Comparison of ENCODE assay signal across 22 cellular contexts in the genomic region with DNA sequence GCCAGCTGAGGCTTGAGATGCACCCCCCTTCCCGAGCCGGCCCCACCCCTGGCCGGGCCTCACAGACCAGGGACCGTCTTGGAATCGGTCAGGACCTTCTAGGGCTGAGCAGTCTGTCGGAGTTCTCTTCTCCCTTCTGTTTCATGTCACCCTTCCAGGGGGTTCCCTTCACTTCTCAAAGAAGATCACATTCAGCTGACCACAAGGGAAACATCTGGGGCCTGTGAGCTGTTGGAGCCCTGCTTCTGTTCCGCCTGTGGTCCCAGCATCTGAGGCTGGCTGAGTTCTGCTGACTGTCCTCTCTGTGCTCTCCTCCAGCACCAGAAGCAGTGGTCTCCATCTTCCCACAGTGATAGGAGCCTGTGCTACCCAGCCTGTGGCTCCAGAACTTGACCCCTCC.
DNase-seq lines count a peak whose midpoint lies in the region; ATAC-seq and TF ChIP-seq lines count a peak whose summit lies in the region.
"Had no signal": no experiment of that assay in that cellular context is flagged by ENCODE, and none has a peak within 500 bp of the region (broad histone marks: within the 10 kb centered on the region; RNA-seq: fewer than 3 reads in every experiment).

No MANE protein-coding gene starts in this region.

- H3K4me2 ChIP-seq in Loucy (ENCODE audit: low read depth, low read length, poor library complexity, severe bottlenecking): peak overlapping the region; percentile 47

- no peak overlapping the region for H3K27ac ChIP-seq in suprapubic skin
- H3K27ac ChIP-seq: colonic mucosa, spleen, tibial nerve had no signal

- H3K27me3 ChIP-seq in Loucy (ENCODE audit: insufficient read depth, low read length, poor library complexity, severe bottlenecking) (no peaks in the 10 kb centered on the region), suprapubic skin (no peaks in the 10 kb centered on the region)
- H3K27me3 ChIP-seq: colonic mucosa, spleen, tibial nerve had no signal

- H3K36me3 ChIP-seq in Loucy (ENCODE audit: insufficient read depth, low read length) (no peaks in the 10 kb centered on the region), suprapubic skin (no peaks in the 10 kb centered on the region)
- H3K36me3 ChIP-seq: colonic mucosa had no signal

- H2AFZ ChIP-seq in Loucy (ENCODE audit: low read length): no peak overlapping the region

- H3K4me1 ChIP-seq in Loucy (ENCODE audit: insufficient read depth, low read length, poor library complexity, severe bottlenecking) (peaks cover 34% of the 10 kb centered on the region), suprapubic skin (peaks cover under 1% of the 10 kb centered on the region)
- H3K4me1 ChIP-seq: colonic mucosa had no signal

- CTCF ChIA-PET in activated CD8-positive, alpha-beta memory T cell treated with anti-CD3 and anti-CD28 coated beads, Interleukin-2, amount 10 ng/mL, durations not matched to agents 7 days and 5 days (lab: Charles Lee): interaction anchor here (1.3 kb wide), 1 partner anchor 13 kb away, joined by 3 read pairs; no protein-coding TSS in a partner anchor

- no peak overlapping the region for H3K4me3 Mint-ChIP-seq in activated CD8-positive, alpha-beta memory T cell treated with anti-CD3 and anti-CD28 coated beads, Interleukin-2, amount 10 ng/mL, durations not matched to agents 7 days and 5 days
- H3K4me3 Mint-ChIP-seq: activated CD4-positive, alpha-beta memory T cell treated with anti-CD3 and anti-CD28 coated beads for 36 hours; B cell; T-helper 2 cell treated with Interferon-gamma antibody and Interleukin-4, amounts not matched to agents 5 μg/mL and 100 μg/mL, for 36 hours; WTC11 had no signal

- H3K9me3 ChIP-seq in Loucy (ENCODE audit: insufficient read depth, low read depth, low read length) (no peaks in the 10 kb centered on the region), suprapubic skin (no peaks in the 10 kb centered on the region)
- H3K9me3 ChIP-seq: colonic mucosa, spleen had no signal

- no peak overlapping the region for H3K27ac Mint-ChIP-seq in activated CD8-positive, alpha-beta memory T cell treated with anti-CD3 and anti-CD28 coated beads, Interleukin-2, amount 10 ng/mL, durations not matched to agents 7 days and 5 days
- H3K27ac Mint-ChIP-seq: activated CD4-positive, alpha-beta memory T cell treated with anti-CD3 and anti-CD28 coated beads for 36 hours; B cell; T-helper 2 cell treated with Interferon-gamma antibody and Interleukin-4, amounts not matched to agents 5 μg/mL and 100 μg/mL, for 36 hours; WTC11 had no signal

- H3K27me3 Mint-ChIP-seq in activated CD8-positive, alpha-beta memory T cell treated with anti-CD3 and anti-CD28 coated beads, Interleukin-2, amount 10 ng/mL, durations not matched to agents 7 days and 5 days: peaks cover 9% of the 10 kb centered on the region
- H3K27me3 Mint-ChIP-seq: activated CD4-positive, alpha-beta memory T cell treated with anti-CD3 and anti-CD28 coated beads for 36 hours had no signal

- TF ChIP-seq CTCF in Loucy (conservative IDR thresholded peaks at IDR 0.05; ENCODE audit: low read length) (no peak), suprapubic skin (IDR thresholded peaks at IDR 0.05) (no peak)

- no peak for TF ChIP-seq EP300 in suprapubic skin (IDR thresholded peaks at IDR 0.05)

- peak; percentile 34 for ATAC-seq in HG02798 (IDR thresholded peaks at IDR 0.05; ENCODE audit: poor library complexity, unreplicated experiment)
- ATAC-seq in activated CD4-positive, CD25-positive, alpha-beta regulatory T cell treated with anti-CD3 and anti-CD28 coated beads, Interleukin-2, amount 50 U/mL, for 24 hours: no peak
- ATAC-seq in activated CD8-positive, alpha-beta memory T cell treated with anti-CD3 and anti-CD28 coated beads, Interleukin-2, amount 10 ng/mL, durations not matched to agents 7 days and 5 days: no peak
- ATAC-seq: WTC11 had no signal

- WGBS in suprapubic skin: 83% methylated on average over 2 of the region's 7 CpGs

- no peaks in the 10 kb centered on the region for H3K9me2 ChIP-seq in Loucy (replicated peaks; ENCODE audit: low read depth, low read length)

- no peaks in the 10 kb centered on the region for H3K36me3 Mint-ChIP-seq in activated CD8-positive, alpha-beta memory T cell treated with anti-CD3 and anti-CD28 coated beads, Interleukin-2, amount 10 ng/mL, durations not matched to agents 7 days and 5 days
- H3K36me3 Mint-ChIP-seq: activated CD4-positive, alpha-beta memory T cell treated with anti-CD3 and anti-CD28 coated beads for 36 hours; WTC11 had no signal

- no peaks in the 10 kb centered on the region for H3K79me2 ChIP-seq in Loucy (ENCODE audit: insufficient read depth, low read length)

- TF ChIP-seq POLR2A in suprapubic skin (IDR thresholded peaks at IDR 0.05): no peak

- peak overlapping the region; percentile 65 for H3K9ac ChIP-seq in Loucy (ENCODE audit: low read depth, low read length, poor library complexity, severe bottlenecking)

- no peaks in the 10 kb centered on the region for H3F3A ChIP-seq in Loucy (ENCODE audit: low read depth)

- no peaks in the 10 kb centered on the region for H3K4me1 Mint-ChIP-seq in activated CD8-positive, alpha-beta memory T cell treated with anti-CD3 and anti-CD28 coated beads, Interleukin-2, amount 10 ng/mL, durations not matched to agents 7 days and 5 days
- H3K4me1 Mint-ChIP-seq: B cell had no signal

- no peaks in the 10 kb centered on the region for H3K9me3 Mint-ChIP-seq in activated CD8-positive, alpha-beta memory T cell treated with anti-CD3 and anti-CD28 coated beads, Interleukin-2, amount 10 ng/mL, durations not matched to agents 7 days and 5 days (ENCODE audit: low read depth)
- H3K9me3 Mint-ChIP-seq: activated CD4-positive, alpha-beta memory T cell treated with anti-CD3 and anti-CD28 coated beads for 36 hours; T-helper 2 cell treated with Interferon-gamma antibody and Interleukin-4, amounts not matched to agents 5 μg/mL and 100 μg/mL, for 36 hours had no signal

- DNase-seq in CMK (ENCODE audit: low read depth): peak; percentile 25
- peak; percentile 4 for DNase-seq in midbrain (lab: John Stamatoyannopoulos, UW)
- no peak for DNase-seq in suprapubic skin (ENCODE audit: low spot score in 2 of 2)
- no peak for DNase-seq in DMS53 (lab: John Stamatoyannopoulos, UW)
- DNase-seq in activated CD8-positive, alpha-beta memory T cell treated with anti-CD3 and anti-CD28 coated beads, Interleukin-2, amount 10 ng/mL, durations not matched to agents 7 days and 5 days: no peak
- DNase-seq: activated CD4-positive, alpha-beta memory T cell treated with anti-CD3 and anti-CD28 coated beads for 36 hours; colonic mucosa; COR-L47; HCEC 1CT; IMR-90; NCI-H187; NCI-H526 treated with DMSO at 0.1 percent for 48 hours; spleen; stimulated activated CD4-positive, alpha-beta T cell treated with anti-CD3 and anti-CD28 coated beads, Interleukin-4, amount 100 ng/mL, for 1 hour; stimulated activated naive CD4-positive, alpha-beta T cell treated with Interleukin-2 at 50 U/mL for 16 hours had no signal

- H3K4me3 ChIP-seq in Loucy (ENCODE audit: low read length, poor library complexity, severe bottlenecking) (peak overlapping the region; percentile 7), suprapubic skin (no peak overlapping the region)
- H3K4me3 ChIP-seq: colonic mucosa, spleen, tibial nerve had no signal

- H4K20me1 ChIP-seq in Loucy (ENCODE audit: insufficient read depth, low read length, poor library complexity, severe bottlenecking): no peaks in the 10 kb centered on the region

Comparison
In these comparisons a context has a peak if more than half of its experiments do, and no peak if none do; other contexts are left out.
1. DNase-seq: peak in CMK (single experiment) and midbrain (single experiment); none in suprapubic skin (0 of 2), DMS53 (single experiment) and activated CD8-positive, alpha-beta memory T cell treated with anti-CD3 and anti-CD28 coated beads, Interleukin-2, amount 10 ng/mL, durations not matched to agents 7 days and 5 days (single experiment).